In the genomic region with DNA sequence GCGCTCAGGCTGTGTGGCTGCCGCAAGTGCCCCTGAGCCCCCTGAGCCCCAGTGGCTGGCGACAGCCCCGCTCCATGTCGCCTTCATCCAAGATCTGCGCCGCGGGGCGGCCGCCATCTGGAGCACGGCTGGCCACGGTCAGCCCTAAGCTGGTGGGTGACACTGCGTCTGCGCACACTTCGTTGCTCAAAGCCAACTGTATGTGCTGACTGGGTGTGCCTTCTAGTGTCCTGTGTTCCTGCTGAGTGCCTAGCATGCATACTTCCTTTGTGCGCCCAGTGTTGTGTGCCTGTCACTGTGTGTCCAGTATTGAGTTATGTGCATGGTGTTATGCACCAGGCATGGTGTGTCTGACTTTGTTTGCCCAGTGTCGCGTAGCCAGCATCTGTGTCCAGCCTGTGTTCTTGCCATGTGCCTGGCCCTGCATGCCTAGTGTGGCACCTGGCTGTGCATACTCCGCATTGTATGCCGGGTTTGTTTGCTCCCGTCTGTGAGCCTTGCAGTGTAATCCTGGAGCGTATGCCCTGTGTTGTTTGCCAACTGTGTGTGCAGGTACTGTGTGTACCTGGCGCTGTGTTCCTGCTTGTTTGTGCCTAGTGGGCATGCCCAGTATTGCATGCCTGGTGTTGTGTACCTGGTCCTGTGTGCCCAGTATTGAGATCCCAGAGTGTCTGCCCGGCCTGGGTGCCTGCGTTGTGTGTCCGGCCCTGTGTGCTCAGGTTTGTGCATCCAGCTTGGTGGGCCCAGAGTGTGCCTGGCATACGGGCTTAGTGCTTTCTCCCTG, we compare ENCODE assay signal across 8 cellular contexts. TPM values are rescaled to one million over a fixed set of nuclear protein-coding genes. Genes with fewer than 3 reads are reported as not detected.
A peak's percentile ranks its signal among the peaks of the same experiment; 100 is the strongest.
DNase-seq lines count a peak whose midpoint lies in the region; ATAC-seq and TF ChIP-seq lines count a peak whose summit lies in the region.

No MANE protein-coding gene starts in this region.

- H3K4me3 ChIP-seq in choroid plexus epithelial cell (ENCODE audit: low read depth, low read length) (no peak overlapping the region), osteoblast (ENCODE audit: insufficient read depth, low read length) (no peak overlapping the region)

- no peak for TF ChIP-seq CTCF in choroid plexus epithelial cell (conservative IDR thresholded peaks at IDR 0.05; ENCODE audit: low read depth, low read length)
- no peak for TF ChIP-seq CTCF in osteoblast (IDR thresholded peaks at IDR 0.05; ENCODE audit: extremely low read depth, low read depth, low read length)
- TF ChIP-seq CTCF in GM20000 (IDR thresholded peaks at IDR 0.05; ENCODE audit: extremely low read depth, missing control alignments), result no peak

- no peaks in the 10 kb centered on the region for H4K20me1 ChIP-seq in osteoblast (ENCODE audit: insufficient read depth, low read length)

- H2AFZ ChIP-seq in osteoblast (ENCODE audit: low read length), result no peak overlapping the region

- ATAC-seq in HG03039 (IDR thresholded peaks at IDR 0.05; ENCODE audit: unreplicated experiment), result no peak

- peaks cover 3% of the 10 kb centered on the region for H3K4me1 ChIP-seq in osteoblast (ENCODE audit: insufficient read depth, low read length)

- H3K27me3 ChIP-seq in osteoblast (ENCODE audit: insufficient read depth, low read length), result no peaks in the 10 kb centered on the region

- H3K9me3 ChIP-seq in osteoblast (ENCODE audit: low read depth, low read length), result no peaks in the 10 kb centered on the region

- peak; percentile 60 for DNase-seq in G401 (ENCODE audit: low spot score)
- peak; percentile 25 for DNase-seq in NCI-H2171 (lab: John Stamatoyannopoulos, UW)
- peak; percentile 2 for DNase-seq in choroid plexus epithelial cell (ENCODE audit: low read depth)
- DNase-seq in osteoblast (ENCODE audit: insufficient read length, low spot score, missing footprints), result no peak
- DNase-seq in KBM-7, result no peak
- DNase-seq in GM20000 (ENCODE audit: low spot score), result no peak
- DNase-seq in GDM1 (lab: John Stamatoyannopoulos, UW), result no peak

- H3K27ac ChIP-seq in osteoblast (ENCODE audit: low read depth, low read length), result no peak overlapping the region

- peak overlapping the region; percentile 33 for H3K4me2 ChIP-seq in osteoblast (ENCODE audit: insufficient read depth, low read length)

- in situ Hi-C loops in G401 (cut with HindIII; ENCODE audit: low sequenced_read_pairs) (no loop called here), KBM-7 (cut with MboI; ENCODE audit: low pct_unique_long_range_greater_than_20kb, low sequenced_read_pairs) (no loop called here)

- no peaks in the 10 kb centered on the region for H3K36me3 ChIP-seq in osteoblast (ENCODE audit: insufficient read depth, low read length)

- no peaks in the 10 kb centered on the region for H3K79me2 ChIP-seq in osteoblast (ENCODE audit: insufficient read depth, low read length)

RNA-seq across cellular contexts. Expression of a gene that starts 54.7 kb away (rescaled TPM):
- total RNA-seq in G401 (2014; rRNA removed; shearing (Covaris generic)), result 0.20 and 1.3 TPM in 2 replicates
- total RNA-seq in osteoblast, result under 0.01 TPM in 1 of 2 replicates, not detected in the other

Comparison
In these comparisons a context has a peak if more than half of its experiments do, and no peak if none do; other contexts are left out.
1. DNase-seq: peak in G401 (single experiment), NCI-H2171 (single experiment) and choroid plexus epithelial cell (single experiment); none in osteoblast (single experiment), KBM-7 (single experiment), GM20000 (single experiment) and GDM1 (single experiment).